8 cellular contexts compared by ENCODE assay signal in the genomic region with DNA sequence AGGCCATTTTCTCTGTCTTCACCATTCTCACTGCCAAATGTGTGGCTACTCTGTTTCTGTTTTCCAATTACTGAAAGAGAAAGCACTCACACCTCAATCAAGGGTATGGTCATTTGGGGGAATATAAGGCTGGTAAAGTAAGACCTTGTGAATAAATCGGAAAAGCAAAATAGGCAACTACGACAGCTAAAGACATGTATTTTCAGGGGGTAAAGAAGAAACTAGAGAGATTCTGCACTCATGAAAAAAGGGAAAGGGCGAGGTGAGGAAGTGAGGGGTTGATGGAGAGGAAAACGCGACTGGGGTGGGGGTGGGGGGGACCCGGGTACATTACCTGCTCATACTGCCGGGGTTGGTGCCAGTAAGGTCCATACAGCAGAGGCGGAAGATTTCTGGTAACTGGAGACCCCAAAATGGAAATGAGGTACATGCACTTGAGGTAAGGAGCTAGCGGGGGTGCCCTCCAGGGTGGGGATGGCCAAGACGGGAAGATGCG. TPM values are rescaled to one million over a fixed set of nuclear protein-coding genes. Genes with fewer than 3 reads are reported as not detected.
A peak's percentile ranks its signal among the peaks of the same experiment; 100 is the strongest.
DNase-seq lines count a peak whose midpoint lies in the region; FAIRE-seq and TF ChIP-seq lines count a peak whose summit lies in the region.

No MANE protein-coding gene starts in this region.

- H3K27me3 Mint-ChIP-seq in activated CD4-positive, alpha-beta T cell treated with anti-CD3 and anti-CD28 coated beads, Interleukin-2, amount 10 ng/mL, durations not matched to agents 7 days and 5 days = no peaks in the 10 kb centered on the region

- DNase-seq in activated CD4-positive, alpha-beta T cell treated with anti-CD3 and anti-CD28 coated beads, Interleukin-2, amount 10 ng/mL, durations not matched to agents 7 days and 5 days = no peak
- no peak for DNase-seq in activated CD4-positive, alpha-beta T cell treated with anti-CD3 and anti-CD28 coated beads for 48 hours
- no peak for DNase-seq in WERI-Rb-1
- peak; percentile 13 for DNase-seq in hepatic stellate cell (ENCODE audit: low spot score)
- DNase-seq in small intestine = peak; percentile 2
- no peak for DNase-seq in HuH-7 (ENCODE audit: low spot score)
- no peak for DNase-seq in stimulated activated CD4-positive, alpha-beta T cell treated with anti-CD3 and anti-CD28 coated beads, Interleukin-4, amount 100 ng/mL, for 24 hours
- no peak for DNase-seq in activated CD8-positive, alpha-beta memory T cell treated with anti-CD3 and anti-CD28 coated beads, Interleukin-2, amount 50 U/mL, for 4 hours

- H3K27me3 ChIP-seq in WERI-Rb-1 (ENCODE audit: insufficient read depth, low read depth, severe bottlenecking) (no peaks in the 10 kb centered on the region), small intestine (ENCODE audit: control insufficient read depth in 2 of 2, insufficient read depth in 2 of 2, low read length in 2 of 2) (no peaks in the 10 kb centered on the region)

- peak overlapping the region; percentile 78 for H3K4me3 ChIP-seq in WERI-Rb-1 (ENCODE audit: low read depth, low read length)
- peak overlapping the region; percentile 69 to 98 for H3K4me3 ChIP-seq in small intestine (ENCODE audit: low read depth in 1 of 2, low read length in 2 of 2)

- peaks cover 23% of the 10 kb centered on the region for H3K36me3 Mint-ChIP-seq in activated CD4-positive, alpha-beta T cell treated with anti-CD3 and anti-CD28 coated beads, Interleukin-2, amount 10 ng/mL, durations not matched to agents 7 days and 5 days (ENCODE audit: low read depth)

- no peak for TF ChIP-seq CTCF in WERI-Rb-1 (IDR thresholded peaks at IDR 0.05; ENCODE audit: low read depth, low read length)

- peak overlapping the region; percentile 88 for H3K4me3 Mint-ChIP-seq in activated CD4-positive, alpha-beta T cell treated with anti-CD3 and anti-CD28 coated beads, Interleukin-2, amount 10 ng/mL, durations not matched to agents 7 days and 5 days

- no peak for FAIRE-seq in small intestine (lab: Jason Lieb, UNC)

- CTCF ChIA-PET in activated CD4-positive, alpha-beta T cell treated with anti-CD3 and anti-CD28 coated beads, Interleukin-2, amount 10 ng/mL, durations not matched to agents 7 days and 5 days (lab: Charles Lee) = interaction anchor here (0.7 to 2.9 kb wide), 10 partner anchors 10 to 56 kb away, joined by 3 to 25 read pairs (median 4); partner anchors contain the start of genes CHD8, RAB2B and TOX4

- POLR2A ChIA-PET in activated CD4-positive, alpha-beta T cell treated with anti-CD3 and anti-CD28 coated beads, Interleukin-2, amount 10 ng/mL, durations not matched to agents 7 days and 5 days (lab: Charles Lee) = interaction anchor here (0.6 to 1.5 kb wide), 3 partner anchors 13 to 1098 kb away, joined by 5 to 20 read pairs (median 8); partner anchors contain the start of gene CHD8

- no peaks in the 10 kb centered on the region for H3K9me3 ChIP-seq in WERI-Rb-1 (ENCODE audit: severe bottlenecking)
- no peaks in the 10 kb centered on the region for H3K9me3 ChIP-seq in small intestine (ENCODE audit: control insufficient read depth, low read depth)

- no peaks in the 10 kb centered on the region for H3K9me3 Mint-ChIP-seq in activated CD4-positive, alpha-beta T cell treated with anti-CD3 and anti-CD28 coated beads, Interleukin-2, amount 10 ng/mL, durations not matched to agents 7 days and 5 days

- H3K4me1 Mint-ChIP-seq in activated CD4-positive, alpha-beta T cell treated with anti-CD3 and anti-CD28 coated beads, Interleukin-2, amount 10 ng/mL, durations not matched to agents 7 days and 5 days = peaks cover 59% of the 10 kb centered on the region

- peaks cover 3 to 4% of the 10 kb centered on the region in 2 donors for H3K4me1 ChIP-seq in small intestine (ENCODE audit: control insufficient read depth in 2 of 2, insufficient read depth in 1 of 2, low read depth in 1 of 2, low read length in 1 of 2)

- peak overlapping the region; percentile 90 for H3K27ac Mint-ChIP-seq in activated CD4-positive, alpha-beta T cell treated with anti-CD3 and anti-CD28 coated beads, Interleukin-2, amount 10 ng/mL, durations not matched to agents 7 days and 5 days

- H3K27ac ChIP-seq in WERI-Rb-1 = peak overlapping the region; percentile 90
- H3K27ac ChIP-seq in small intestine (ENCODE audit: low read depth in 1 of 2, low read length in 1 of 2) = peak overlapping the region in 1 of 2 donors; percentile 95

- H3K36me3 ChIP-seq in WERI-Rb-1 (peaks cover 6% of the 10 kb centered on the region), small intestine (ENCODE audit: control insufficient read depth in 2 of 2, insufficient read depth in 2 of 2, low read length in 2 of 2) (no peaks in the 10 kb centered on the region)

- 0 to 1% (median 1%) methylated on average over 11 of the region's 11 CpGs for WGBS in small intestine, 3 donors

RNA-seq across cellular contexts. Expression of gene CHD8, which starts 19.3 kb away (rescaled TPM):
- 100 to 1,000 TPM; 123 to 127 TPM for total RNA-seq in activated CD4-positive, alpha-beta T cell treated with anti-CD3 and anti-CD28 coated beads, Interleukin-2, amount 10 ng/mL, durations not matched to agents 7 days and 5 days
- polyA plus RNA-seq in small intestine = 10 to 100 TPM; 18.1 to 25.0 (median 20.7) TPM

RNA-seq across cellular contexts. Expression of gene RAB2B, which starts 40.1 kb away (rescaled TPM):
- 10 to 100 TPM; 23.3 to 23.8 TPM for total RNA-seq in activated CD4-positive, alpha-beta T cell treated with anti-CD3 and anti-CD28 coated beads, Interleukin-2, amount 10 ng/mL, durations not matched to agents 7 days and 5 days
- 1 to 10 TPM; 7.4 to 8.4 (median 7.6) TPM for polyA plus RNA-seq in small intestine

RNA-seq across cellular contexts. Expression of gene TOX4, which starts 40.4 kb away (rescaled TPM):
- total RNA-seq in activated CD4-positive, alpha-beta T cell treated with anti-CD3 and anti-CD28 coated beads, Interleukin-2, amount 10 ng/mL, durations not matched to agents 7 days and 5 days = 10 to 100 TPM; 78.0 to 83.1 TPM
- 10 to 100 TPM; 20.4 to 28.4 (median 21.1) TPM for polyA plus RNA-seq in small intestine

RNA-seq across cellular contexts. Expression of gene SUPT16H, which starts 52.8 kb away (rescaled TPM):
- 100 to 1,000 TPM; 125 to 139 TPM for total RNA-seq in activated CD4-positive, alpha-beta T cell treated with anti-CD3 and anti-CD28 coated beads, Interleukin-2, amount 10 ng/mL, durations not matched to agents 7 days and 5 days
- 10 to 100 TPM; 27.7 to 60.3 (median 33.0) TPM for polyA plus RNA-seq in small intestine

Comparison
In these comparisons a context has a peak if more than half of its experiments do, and no peak if none do; other contexts are left out.
1. DNase-seq: peak in hepatic stellate cell (single experiment) and small intestine (single experiment); none in activated CD4-positive, alpha-beta T cell treated with anti-CD3 and anti-CD28 coated beads, Interleukin-2, amount 10 ng/mL, durations not matched to agents 7 days and 5 days (single experiment), activated CD4-positive, alpha-beta T cell treated with anti-CD3 and anti-CD28 coated beads for 48 hours (single experiment), WERI-Rb-1 (single experiment), HuH-7 (single experiment), stimulated activated CD4-positive, alpha-beta T cell treated with anti-CD3 and anti-CD28 coated beads, Interleukin-4, amount 100 ng/mL, for 24 hours (single experiment) and activated CD8-positive, alpha-beta memory T cell treated with anti-CD3 and anti-CD28 coated beads, Interleukin-2, amount 50 U/mL, for 4 hours (single experiment).